8 cellular contexts compared by ENCODE assay signal in the genomic region with DNA sequence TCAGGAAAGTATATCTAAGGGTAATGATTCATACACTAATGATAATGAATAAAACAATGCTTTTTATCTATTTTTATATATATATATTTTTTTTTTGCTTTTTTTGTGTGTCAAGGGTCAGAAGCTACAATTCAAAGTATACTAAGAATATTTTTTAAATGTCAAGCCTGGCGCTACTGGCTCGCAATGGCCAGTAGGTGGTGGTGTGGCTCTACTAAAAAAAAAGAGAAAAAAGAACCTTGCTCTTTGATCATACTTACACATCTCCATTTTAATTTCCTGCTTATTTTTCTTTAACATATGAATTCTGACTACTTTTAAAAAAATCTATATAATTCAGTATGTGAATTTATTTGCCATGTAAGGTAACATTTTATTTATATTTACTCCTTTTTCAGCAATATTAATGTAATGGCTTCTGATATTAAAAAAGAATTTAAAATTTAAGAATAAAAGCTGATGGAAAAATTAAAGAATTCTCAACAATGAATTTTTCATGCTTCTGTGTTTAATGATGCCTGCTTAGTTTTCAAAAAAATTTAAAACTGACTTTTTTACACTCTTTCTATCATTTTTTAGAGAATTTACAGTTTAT.
DNase-seq lines count a peak whose midpoint lies in the region; ATAC-seq, FAIRE-seq and TF ChIP-seq lines count a peak whose summit lies in the region.

No MANE protein-coding gene starts in this region.

- peaks cover 33% of the 10 kb centered on the region; the same call in 2 of the 3 replicates for H3K36me3 Mint-ChIP-seq in GM23338 (ENCODE audit: low read depth)

- H3K9ac ChIP-seq in SU-DHL-6 (ENCODE audit: low read length) (no peak overlapping the region), fibroblast of lung (ENCODE audit: insufficient read depth, low read length) (no peak overlapping the region)

- H3K27me3 ChIP-seq in GM23338 (ENCODE audit: insufficient read depth), result no peaks in the 10 kb centered on the region
- no peaks in the 10 kb centered on the region for H3K27me3 ChIP-seq in SU-DHL-6 (ENCODE audit: low read length)
- no peaks in the 10 kb centered on the region for H3K27me3 ChIP-seq in fibroblast of lung (ENCODE audit: control insufficient read depth, insufficient read depth, low read length)
- H3K27me3 ChIP-seq in pancreas, result no peaks in the 10 kb centered on the region

- H3K4me1 ChIP-seq in GM23338 (ENCODE audit: insufficient read depth) (no peaks in the 10 kb centered on the region), fibroblast of lung (ENCODE audit: control insufficient read depth, extremely low read depth, insufficient read depth, low read length) (peaks cover 11% of the 10 kb centered on the region), pancreas (peaks cover 0 to 6% (median 0%) of the 10 kb centered on the region in 3 donors)

- H4K20me1 ChIP-seq in GM23338 (replicated peaks; ENCODE audit: insufficient read depth), result no peaks in the 10 kb centered on the region
- H4K20me1 ChIP-seq in SU-DHL-6 (ENCODE audit: low read depth, low read length), result no peaks in the 10 kb centered on the region
- H4K20me1 ChIP-seq in fibroblast of lung (ENCODE audit: control insufficient read depth, extremely low read depth, insufficient read depth, low read length), result no peaks in the 10 kb centered on the region

- ATAC-seq in GM23338 (no peak), pancreas (peak; percentile 74 to 90 (median 84))

- H3K27me3 Mint-ChIP-seq in GM23338 (ENCODE audit: insufficient read depth, low read depth, poor library complexity), result peaks cover 2% of the 10 kb centered on the region

- H3K27ac Mint-ChIP-seq in GM23338, result no peak overlapping the region

- peak; percentile 2 for DNase-seq in activated naive CD4-positive, alpha-beta T cell treated with Interleukin-2 at 50 U/mL for 16 hours
- no peak for DNase-seq in activated naive CD4-positive, alpha-beta T cell (lab: John Stamatoyannopoulos, UW)
- peak; percentile 68 for DNase-seq in GM23338 (ENCODE audit: low spot score)
- DNase-seq in LHCN-M2 (ENCODE audit: low read depth), result peak; percentile 72
- DNase-seq in fibroblast of lung (ENCODE audit: low read depth in 2 of 2), result peak; percentile 52 to 79
- peak in 3 of 6 donors; percentile 4 to 24 (median 11) for DNase-seq in pancreas
- no peak for DNase-seq in GDM1 (lab: John Stamatoyannopoulos, UW)

- no peaks in the 10 kb centered on the region for H3K9me3 Mint-ChIP-seq in GM23338

- no peaks in the 10 kb centered on the region for H3K36me3 ChIP-seq in GM23338 (ENCODE audit: insufficient read depth)
- no peaks in the 10 kb centered on the region for H3K36me3 ChIP-seq in SU-DHL-6 (ENCODE audit: low read length)
- H3K36me3 ChIP-seq in fibroblast of lung (ENCODE audit: control insufficient read depth, insufficient read depth, low read length), result no peaks in the 10 kb centered on the region
- no peaks in the 10 kb centered on the region for H3K36me3 ChIP-seq in pancreas

- peaks cover 3% of the 10 kb centered on the region; the same call in 1 of the 3 replicates for H3K4me1 Mint-ChIP-seq in GM23338

- no peaks in the 10 kb centered on the region for H3F3A ChIP-seq in GM23338 (replicated peaks; ENCODE audit: low read depth)
- H3F3A ChIP-seq in SU-DHL-6 (ENCODE audit: insufficient read depth), result no peaks in the 10 kb centered on the region

- H2AFZ ChIP-seq in GM23338, result no peak overlapping the region
- H2AFZ ChIP-seq in SU-DHL-6 (ENCODE audit: low read depth, low read length, severe bottlenecking), result no peak overlapping the region
- no peak overlapping the region for H2AFZ ChIP-seq in fibroblast of lung (ENCODE audit: low read length)

- H3K4me2 ChIP-seq in GM23338, result no peak overlapping the region
- H3K4me2 ChIP-seq in SU-DHL-6 (ENCODE audit: low read depth, low read length, poor library complexity, severe bottlenecking), result no peak overlapping the region
- no peak overlapping the region for H3K4me2 ChIP-seq in fibroblast of lung (ENCODE audit: extremely low read depth, insufficient read depth, low read length)

- H3K9me3 ChIP-seq in SU-DHL-6 (ENCODE audit: insufficient read depth, low read length), result no peaks in the 10 kb centered on the region
- no peaks in the 10 kb centered on the region for H3K9me3 ChIP-seq in fibroblast of lung (ENCODE audit: control insufficient read depth, insufficient read depth, low read depth, low read length)
- H3K9me3 ChIP-seq in pancreas, result no peaks in the 10 kb centered on the region

- intact Hi-C loops in pancreas (cut with DNase I), result loop anchor here in 1 of 3 donors (5.0 to 10.0 kb wide), 2 partner anchors 453 to 890 kb away; no protein-coding TSS in a partner anchor

- peak; percentile 98 for FAIRE-seq in pancreas (lab: Jason Lieb, UNC)

- no peak overlapping the region for H3K27ac ChIP-seq in GM23338 (ENCODE audit: low read depth)
- no peak overlapping the region for H3K27ac ChIP-seq in SU-DHL-6 (ENCODE audit: low read depth, low read length)
- H3K27ac ChIP-seq in fibroblast of lung (ENCODE audit: insufficient read depth, low read length), result no peak overlapping the region
- no peak overlapping the region for H3K27ac ChIP-seq in pancreas

- H3K79me2 ChIP-seq in GM23338 (replicated peaks; ENCODE audit: insufficient read depth) (peaks cover 5% of the 10 kb centered on the region; the same call in 1 of the 2 replicates), SU-DHL-6 (ENCODE audit: insufficient read depth, low read length) (no peaks in the 10 kb centered on the region), fibroblast of lung (ENCODE audit: control insufficient read depth, insufficient read depth, low read length) (no peaks in the 10 kb centered on the region)

- 7 to 9% methylated on average over 2 of the region's 2 CpGs for WGBS in pancreas, 2 donors

- H3K9me2 ChIP-seq in GM23338 (ENCODE audit: insufficient read depth), result no peaks in the 10 kb centered on the region
- H3K9me2 ChIP-seq in SU-DHL-6 (replicated peaks; ENCODE audit: insufficient read depth, low read length), result no peaks in the 10 kb centered on the region

- no peak overlapping the region for H3K4me3 ChIP-seq in GM23338
- H3K4me3 ChIP-seq in SU-DHL-6 (ENCODE audit: insufficient read depth, low read length, poor library complexity, severe bottlenecking), result no peak overlapping the region
- no peak overlapping the region for H3K4me3 ChIP-seq in fibroblast of lung (replicated peaks in 1 of 4; ENCODE audit: control extremely low read depth in 1 of 4, insufficient read depth in 1 of 4, low read depth in 3 of 4, low read length in 4 of 4)
- H3K4me3 ChIP-seq in pancreas, result no peak overlapping the region

- TF ChIP-seq CTCF in GM23338 (conservative IDR thresholded peaks at IDR 0.05; ENCODE audit: low read depth in 2 of 2) (peak; percentile 70 to 78), SU-DHL-6 (IDR thresholded peaks at IDR 0.05; ENCODE audit: insufficient read depth, low read length, poor library complexity, severe bottlenecking) (peak; percentile 54), fibroblast of lung (conservative IDR thresholded peaks at IDR 0.05 in 1 of 2, IDR thresholded peaks at IDR 0.05 in 1 of 2; ENCODE audit: low read depth in 1 of 2, low read length in 2 of 2) (peak; percentile 66 to 70), pancreas (IDR thresholded peaks at IDR 0.05) (peak; percentile 25 to 69 (median 64))

- no peak overlapping the region for H3K4me3 Mint-ChIP-seq in GM23338

TF ChIP-seq in GM23338, 12 proteins besides CTCF, POLR2A, EP300 and RAD21 (continues in another document):
- no peak for TF ChIP-seq NANOG (IDR thresholded peaks at IDR 0.05; ENCODE audit: borderline replicate concordance)
- TF ChIP-seq, protein P1, sequence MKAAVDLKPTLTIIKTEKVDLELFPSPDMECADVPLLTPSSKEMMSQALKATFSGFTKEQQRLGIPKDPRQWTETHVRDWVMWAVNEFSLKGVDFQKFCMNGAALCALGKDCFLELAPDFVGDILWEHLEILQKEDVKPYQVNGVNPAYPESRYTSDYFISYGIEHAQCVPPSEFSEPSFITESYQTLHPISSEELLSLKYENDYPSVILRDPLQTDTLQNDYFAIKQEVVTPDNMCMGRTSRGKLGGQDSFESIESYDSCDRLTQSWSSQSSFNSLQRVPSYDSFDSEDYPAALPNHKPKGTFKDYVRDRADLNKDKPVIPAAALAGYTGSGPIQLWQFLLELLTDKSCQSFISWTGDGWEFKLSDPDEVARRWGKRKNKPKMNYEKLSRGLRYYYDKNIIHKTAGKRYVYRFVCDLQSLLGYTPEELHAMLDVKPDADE (IDR thresholded peaks at IDR 0.05), result no peak

Comparison
In these comparisons a context has a peak if more than half of its experiments do, and no peak if none do; other contexts are left out.
1. DNase-seq: peak in activated naive CD4-positive, alpha-beta T cell treated with Interleukin-2 at 50 U/mL for 16 hours (single experiment), GM23338 (single experiment), LHCN-M2 (single experiment) and fibroblast of lung (2 of 2); none in activated naive CD4-positive, alpha-beta T cell (0 of 4) and GDM1 (single experiment).
2. Peak in every context shown above with its lines, with median percentiles within 50 percentile points of each other: CTCF ChIP-seq.